32 cellular contexts compared by ENCODE assay signal in the genomic region with DNA sequence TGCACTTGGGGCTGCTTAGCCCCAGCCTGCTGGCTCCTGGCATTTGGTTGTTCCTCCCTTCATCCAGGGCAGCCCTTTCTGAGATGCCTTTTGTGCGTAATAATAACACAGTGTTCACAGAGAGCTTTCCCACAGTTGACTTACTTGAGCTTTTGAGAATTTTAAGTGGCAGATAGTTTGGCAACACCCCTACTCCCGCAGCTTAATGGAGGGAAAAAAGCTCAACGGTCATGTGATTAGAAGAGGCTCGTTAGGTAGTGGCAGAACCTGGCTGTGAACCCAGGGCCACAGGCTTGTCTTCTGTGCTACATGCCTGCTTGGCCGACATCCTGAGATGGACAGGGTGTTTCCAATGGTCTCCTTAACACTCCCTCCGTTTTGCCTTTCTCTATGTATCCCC. TPM values are rescaled to one million over a fixed set of nuclear protein-coding genes. Genes with fewer than 3 reads are reported as not detected.
DNase-seq lines count a peak whose midpoint lies in the region; ATAC-seq and TF ChIP-seq lines count a peak whose summit lies in the region.
"Had no signal": no experiment of that assay in that cellular context is flagged by ENCODE, and none has a peak within 500 bp of the region (broad histone marks: within the 10 kb centered on the region; RNA-seq: fewer than 3 reads in every experiment).

No MANE protein-coding gene starts in this region.

- intact Hi-C loops in left ventricle myocardium superior (cut with micrococcal nuclease), result no loop called here

- no peaks in the 10 kb centered on the region for H3K27me3 ChIP-seq in BLaER1
- peaks cover 0 to 37% (median 7%) of the 10 kb centered on the region in 3 experiments for H3K27me3 ChIP-seq in neuronal stem cell (ENCODE audit: control insufficient read depth in 3 of 3, insufficient read depth in 3 of 3, low read depth in 1 of 3, low read length in 3 of 3)
- no peaks in the 10 kb centered on the region for H3K27me3 ChIP-seq in H7 (ENCODE audit: control insufficient read depth, insufficient read depth, low read length)
- H3K27me3 ChIP-seq: MG63 had no signal

- H3K9ac ChIP-seq in BLaER1 (0 out of 2 replicates have a peak overlapping the region, but pooled peaks have one; percentile 9), neuronal stem cell (ENCODE audit: low read depth, low read length, poor library complexity) (no peak overlapping the region)
- H3K9ac ChIP-seq: GM23248 had no signal

- H4K91ac ChIP-seq in neuronal stem cell (ENCODE audit: low read depth, low read length, poor library complexity), result no peak overlapping the region

- no peak overlapping the region for H2BK120ac ChIP-seq in neuronal stem cell (ENCODE audit: low read depth, low read length)

- H3K27ac Mint-ChIP-seq in brain, result peak overlapping the region in 4 of 5 experiments; percentile 31 to 89 (median 72)
- H3K27ac Mint-ChIP-seq: activated naive CD8-positive, alpha-beta T cell treated with anti-CD3 and anti-CD28 coated beads, Interleukin-2, amount 10 ng/mL, durations not matched to agents 7 days and 5 days; naive B cell; T-helper 2 cell treated with Interferon-gamma antibody and Interleukin-4, amounts not matched to agents 5 μg/mL and 100 μg/mL, for 36 hours had no signal

- H2BK15ac ChIP-seq in neuronal stem cell (ENCODE audit: low read length), result no peak overlapping the region

- H3K9me3 Mint-ChIP-seq in brain, result peaks cover 0 to 9% (median 0%) of the 10 kb centered on the region in 5 experiments
- H3K9me3 Mint-ChIP-seq: activated naive CD8-positive, alpha-beta T cell treated with anti-CD3 and anti-CD28 coated beads, Interleukin-2, amount 10 ng/mL, durations not matched to agents 7 days and 5 days; naive B cell; T-helper 2 cell treated with Interferon-gamma antibody and Interleukin-4, amounts not matched to agents 5 μg/mL and 100 μg/mL, for 36 hours had no signal

- H3K36me3 ChIP-seq in BLaER1 (no peaks in the 10 kb centered on the region), neuronal stem cell (replicated peaks in 1 of 2; ENCODE audit: control insufficient read depth in 2 of 2, insufficient read depth in 2 of 2, low read length in 2 of 2) (no peaks in the 10 kb centered on the region), H7 (replicated peaks; ENCODE audit: control insufficient read depth, insufficient read depth, low read length) (no peaks in the 10 kb centered on the region)
- H3K36me3 ChIP-seq: MG63, stomach had no signal

- peaks cover 75% of the 10 kb centered on the region for H3K27me3 Mint-ChIP-seq in brain

- peaks cover 62% of the 10 kb centered on the region for H3K4me1 Mint-ChIP-seq in brain

- H3K9me3 ChIP-seq in BLaER1 (no peaks in the 10 kb centered on the region), neuronal stem cell (replicated peaks in 1 of 2; ENCODE audit: control insufficient read depth in 2 of 2, insufficient read depth in 1 of 2, low read depth in 1 of 2, low read length in 2 of 2) (peaks cover 0 to 2% of the 10 kb centered on the region in 2 donors)
- H3K9me3 ChIP-seq: MG63, stomach had no signal

- H3K36me3 Mint-ChIP-seq in brain, result no peaks in the 10 kb centered on the region
- H3K36me3 Mint-ChIP-seq: activated naive CD8-positive, alpha-beta T cell treated with anti-CD3 and anti-CD28 coated beads, Interleukin-2, amount 10 ng/mL, durations not matched to agents 7 days and 5 days; naive B cell had no signal

- H2BK12ac ChIP-seq in neuronal stem cell (ENCODE audit: low read length), result no peak overlapping the region

- no peak overlapping the region for H3K27ac ChIP-seq in BLaER1
- no peak overlapping the region for H3K27ac ChIP-seq in neuronal stem cell (replicated peaks; ENCODE audit: low read length)
- H3K27ac ChIP-seq: GM23248, skin epidermis, stomach had no signal

- no peaks in the 10 kb centered on the region for H4K20me1 ChIP-seq in BLaER1

- no peak overlapping the region for H2AK5ac ChIP-seq in neuronal stem cell (ENCODE audit: low read depth, low read length)

- peak; percentile 52 for DNase-seq in left ventricle myocardium superior
- no peak for DNase-seq in neuronal stem cell (ENCODE audit: low spot score)
- DNase-seq in H7, result no peak
- no peak for DNase-seq in stimulated activated CD4-positive, alpha-beta T cell treated with anti-CD3 and anti-CD28 coated beads, Interleukin-1b, Interleukin-23, amount 100 ng/mL, for 48 hours
- DNase-seq: activated CD8-positive, alpha-beta memory T cell treated with anti-CD3 and anti-CD28 coated beads for 24 hours; activated gamma-delta T cell; activated naive CD8-positive, alpha-beta T cell treated with anti-CD3 and anti-CD28 coated beads, Interleukin-2, amount 10 ng/mL, durations not matched to agents 7 days and 5 days; activated T-cell treated with anti-CD3 and anti-CD28 coated beads, Interleukin-2, amount 50 U/mL, for 1 hour; DMS153; glutamatergic neuron; KBM-7; MG63; naive B cell; NCI-H1417; NCI-H2081 treated with DMSO at 0.1 percent for 48 hours; NCI-H446 treated with DMSO at 0.1 percent for 48 hours; OCI-M1; stomach; trophoblast cell had no signal

- ATAC-seq in left ventricle myocardium superior (peak; percentile 64), HG02759 (IDR thresholded peaks at IDR 0.05; ENCODE audit: unreplicated experiment) (no peak), GM18861 (IDR thresholded peaks at IDR 0.05; ENCODE audit: unreplicated experiment) (no peak)

- no CpG with 5 or more reads among the region's 6 CpGs for WGBS in neuronal stem cell (ENCODE audit: extremely low coverage in 2 of 2, insufficient read length in 2 of 2, insufficient replicate concordance in 1 of 2), 2 donors

- H3K23ac ChIP-seq in neuronal stem cell (ENCODE audit: low read depth, low read length, poor library complexity), result no peak overlapping the region

- H3K4me1 ChIP-seq in BLaER1 (peaks cover 61% of the 10 kb centered on the region), neuronal stem cell (ENCODE audit: control insufficient read depth in 2 of 2, insufficient read depth in 1 of 2, low read depth in 1 of 2, low read length in 2 of 2) (peaks cover 34 to 46% of the 10 kb centered on the region in 2 donors)

- peak overlapping the region; percentile 56; the same call in 1 of the 2 replicates for H3K4me2 ChIP-seq in BLaER1
- H3K4me2 ChIP-seq in neuronal stem cell (ENCODE audit: insufficient read depth, low read length, poor library complexity, severe bottlenecking), result no peak overlapping the region

- no peaks in the 10 kb centered on the region for H3K79me1 ChIP-seq in neuronal stem cell (ENCODE audit: low read depth, low read length)

- H3K4me3 Mint-ChIP-seq in brain, result peak overlapping the region in 2 of 5 experiments; percentile 1 to 10
- H3K4me3 Mint-ChIP-seq: activated naive CD8-positive, alpha-beta T cell treated with anti-CD3 and anti-CD28 coated beads, Interleukin-2, amount 10 ng/mL, durations not matched to agents 7 days and 5 days; naive B cell; T-helper 2 cell treated with Interferon-gamma antibody and Interleukin-4, amounts not matched to agents 5 μg/mL and 100 μg/mL, for 36 hours had no signal

- no peak overlapping the region for H4K8ac ChIP-seq in neuronal stem cell (ENCODE audit: low read depth, low read length)

- no peak overlapping the region for H3K4ac ChIP-seq in neuronal stem cell (ENCODE audit: low read length)

- H2BK5ac ChIP-seq in neuronal stem cell (ENCODE audit: low read length), result no peak overlapping the region

- H3K4me3 ChIP-seq in BLaER1 (no peak overlapping the region), neuronal stem cell (ENCODE audit: low read length in 2 of 2) (no peak overlapping the region), H7 (ENCODE audit: insufficient read depth, low read depth, low read length) (no peak overlapping the region)
- H3K4me3 ChIP-seq: GM23248, MG63, skin epidermis, stomach had no signal

- no peak overlapping the region for H3K18ac ChIP-seq in neuronal stem cell (ENCODE audit: low read length)

- no peak for TF ChIP-seq CTCF in brain (conservative IDR thresholded peaks at IDR 0.05)

- peak overlapping the region; percentile 19 for H2AFZ ChIP-seq in neuronal stem cell (ENCODE audit: low read length)
- H2AFZ ChIP-seq: GM23248 had no signal

- no peak overlapping the region for H3K14ac ChIP-seq in neuronal stem cell (ENCODE audit: low read length)

RNA-seq across cellular contexts. Expression of a gene that starts 4.7 kb away (rescaled TPM):
- not detected for polyA plus RNA-seq in brain (ENCODE audit: insufficient read depth, low read depth, low replicate concordance)
- total RNA-seq in left ventricle myocardium superior, result 10.6 TPM
- polyA plus RNA-seq in neuronal stem cell (2013, experiment 1 of 2), result 0.01 TPM
- not detected for polyA plus RNA-seq in neuronal stem cell (2013, experiment 2 of 2)
- total RNA-seq in H7 (2014; rRNA removed; shearing (Covaris generic)), result 0.17 TPM in 1 of 2 replicates, not detected in the other
- total RNA-seq: activated naive CD8-positive, alpha-beta T cell treated with anti-CD3 and anti-CD28 coated beads, Interleukin-2, amount 10 ng/mL, durations not matched to agents 7 days and 5 days; cerebellum; endothelial cell of umbilical vein; GM23248; kidney epithelial cell; mesenteric fat pad; pulmonary artery endothelial cell had no signal
- polyA plus RNA-seq: BJ, endothelial cell of umbilical vein, GM23248, stomach had no signal

RNA-seq across cellular contexts. Expression of a gene that starts 13.5 kb away (rescaled TPM):
- 9.1 TPM for polyA plus RNA-seq in brain (ENCODE audit: insufficient read depth, low read depth, low replicate concordance)
- 18.9 TPM for total RNA-seq in left ventricle myocardium superior
- 4.1 TPM for polyA plus RNA-seq in neuronal stem cell (2013, experiment 1 of 2)
- polyA plus RNA-seq in neuronal stem cell (2013, experiment 2 of 2), result 4.2 TPM
- 20.9 and 22.1 TPM in 2 replicates for total RNA-seq in H7 (2014; rRNA removed; shearing (Covaris generic))
- total RNA-seq: activated naive CD8-positive, alpha-beta T cell treated with anti-CD3 and anti-CD28 coated beads, Interleukin-2, amount 10 ng/mL, durations not matched to agents 7 days and 5 days; endothelial cell of umbilical vein; GM23248; pulmonary artery endothelial cell had no signal
- polyA plus RNA-seq: endothelial cell of umbilical vein, GM23248 had no signal

RNA-seq across cellular contexts. Expression of a gene that starts 33.7 kb away (rescaled TPM):
- 1.1 TPM for polyA plus RNA-seq in brain (ENCODE audit: insufficient read depth, low read depth, low replicate concordance)
- total RNA-seq in left ventricle myocardium superior, result 1.3 TPM
- 1.0 TPM for polyA plus RNA-seq in neuronal stem cell (2013, experiment 1 of 2)
- 0.91 TPM for polyA plus RNA-seq in neuronal stem cell (2013, experiment 2 of 2)
- total RNA-seq in H7 (2014; rRNA removed; shearing (Covaris generic)), result 0.14 and 1.6 TPM in 2 replicates

RNA-seq across cellular contexts. Expression of a gene that starts 36.1 kb away (rescaled TPM):
- 0.51 TPM for polyA plus RNA-seq in brain (ENCODE audit: insufficient read depth, low read depth, low replicate concordance)
- not detected for total RNA-seq in left ventricle myocardium superior
- not detected for polyA plus RNA-seq in neuronal stem cell (2013, experiment 1 of 2)
- not detected for polyA plus RNA-seq in neuronal stem cell (2013, experiment 2 of 2)
- not detected in 2 replicates for total RNA-seq in H7 (2014; rRNA removed; shearing (Covaris generic))
- total RNA-seq: activated naive CD8-positive, alpha-beta T cell treated with anti-CD3 and anti-CD28 coated beads, Interleukin-2, amount 10 ng/mL, durations not matched to agents 7 days and 5 days; cerebellum; endothelial cell of umbilical vein; GM23248; kidney epithelial cell; mesenteric fat pad; pulmonary artery endothelial cell had no signal
- polyA plus RNA-seq: BJ, endothelial cell of umbilical vein, GM23248 had no signal

RNA-seq across cellular contexts. Expression of a gene that starts 51.8 kb away (rescaled TPM):
- 6.9 TPM for polyA plus RNA-seq in brain (ENCODE audit: insufficient read depth, low read depth, low replicate concordance)
- total RNA-seq in left ventricle myocardium superior, result 20.4 TPM
- polyA plus RNA-seq in neuronal stem cell (2013, experiment 1 of 2), result 14.3 TPM
- polyA plus RNA-seq in neuronal stem cell (2013, experiment 2 of 2), result 14.6 TPM
- 28.2 and 32.3 TPM in 2 replicates for total RNA-seq in H7 (2014; rRNA removed; shearing (Covaris generic))
